In genomic region chr22:42581762-42582716, GRCh38 we compare ENCODE assay signal across 8 cellular contexts. TPM values are rescaled to one million over a fixed set of nuclear protein-coding genes. Genes with fewer than 3 reads are reported as not detected.
A peak's percentile ranks its signal among the peaks of the same experiment; 100 is the strongest.
DNase-seq lines count a peak whose midpoint lies in the region; ATAC-seq and TF ChIP-seq lines count a peak whose summit lies in the region.

No MANE protein-coding gene starts in this region.

- peak overlapping the region; percentile 91 to 93 (median 91) for H3K27ac Mint-ChIP-seq in IgD-negative memory B cell

- H3K4me3 ChIP-seq in gastroesophageal sphincter (peak overlapping the region; percentile 45 to 81), subcutaneous abdominal adipose tissue (ENCODE audit: low read depth in 1 of 5, low read length in 5 of 5) (peak overlapping the region; percentile 67 to 78 (median 68))

- no peaks in the 10 kb centered on the region for H3K9me3 Mint-ChIP-seq in IgD-negative memory B cell

- H3K4me1 ChIP-seq in gastroesophageal sphincter (peaks cover 0 to 14% (median 6%) of the 10 kb centered on the region in 3 donors), subcutaneous abdominal adipose tissue (ENCODE audit: control insufficient read depth in 5 of 5, insufficient read depth in 5 of 5, low read length in 5 of 5) (peaks cover 0 to 15% (median 11%) of the 10 kb centered on the region in 5 donors)

- peak overlapping the region in 3 of 4 donors; percentile 58 to 84 (median 70) for H3K27ac ChIP-seq in gastroesophageal sphincter
- no peak overlapping the region for H3K27ac ChIP-seq in subcutaneous abdominal adipose tissue (ENCODE audit: low read depth, low read length)

- H3K27me3 ChIP-seq in gastroesophageal sphincter (no peaks in the 10 kb centered on the region), subcutaneous abdominal adipose tissue (ENCODE audit: control insufficient read depth in 5 of 5, insufficient read depth in 4 of 5, low read length in 5 of 5) (no peaks in the 10 kb centered on the region)

- peak; percentile 91 for ATAC-seq in gastroesophageal sphincter

- WGBS in gastroesophageal sphincter (ENCODE audit: low coverage in 1 of 2), 2 donors = 6 to 35% methylated on average over 8 to 9 of the region's 64 CpGs

- no peak for TF ChIP-seq EP300 in gastroesophageal sphincter (IDR thresholded peaks at IDR 0.05)

- H3K27me3 Mint-ChIP-seq in IgD-negative memory B cell = no peaks in the 10 kb centered on the region

- peaks cover 0 to 74% of the 10 kb centered on the region in 2 donors for H3K36me3 ChIP-seq in gastroesophageal sphincter
- peaks cover 0 to 62% (median 51%) of the 10 kb centered on the region in 5 donors for H3K36me3 ChIP-seq in subcutaneous abdominal adipose tissue (ENCODE audit: control insufficient read depth in 5 of 5, insufficient read depth in 5 of 5, low read length in 5 of 5)

- DNase-seq in AG20443 (ENCODE audit: low spot score) (peak; percentile 95), non-pigmented ciliary epithelial cell (ENCODE audit: low read depth) (peak; percentile 14)
- DNase-seq in activated gamma-delta T cell treated with anti-CD3 and anti-CD28 coated beads, Interleukin-2, amount 50 U/mL, for 16 hours (ENCODE audit: low read depth) = peak; percentile 74

- peaks cover 3% of the 10 kb centered on the region for H3K36me3 Mint-ChIP-seq in IgD-negative memory B cell

- peak overlapping the region in 4 of 5 donors; percentile 56 to 79 (median 78) for H3K9ac ChIP-seq in subcutaneous abdominal adipose tissue (ENCODE audit: low read length in 5 of 5)

- H3K4me3 Mint-ChIP-seq in IgD-negative memory B cell = peak overlapping the region; percentile 92 to 99 (median 96)

- no peaks in the 10 kb centered on the region for H3K9me3 ChIP-seq in gastroesophageal sphincter
- no peaks in the 10 kb centered on the region for H3K9me3 ChIP-seq in subcutaneous abdominal adipose tissue (ENCODE audit: control insufficient read depth in 5 of 5, low read length in 5 of 5)

- peak in 1 of 4 experiments; percentile 27 for TF ChIP-seq CTCF in gastroesophageal sphincter (IDR thresholded peaks at IDR 0.05)

- peaks cover 9 to 13% (median 10%) of the 10 kb centered on the region in 3 donors for H3K4me1 Mint-ChIP-seq in IgD-negative memory B cell

- peak; percentile 69 for TF ChIP-seq POLR2A in GM19193 (IDR thresholded peaks at IDR 0.05; ENCODE audit: extremely low read depth, insufficient read depth, insufficient read length)
- peak; percentile 83 for TF ChIP-seq POLR2A in Raji (IDR thresholded peaks at IDR 0.05; ENCODE audit: insufficient read depth, low read depth, low read length)
- peak; percentile 23 to 38 for TF ChIP-seq POLR2A in gastroesophageal sphincter (IDR thresholded peaks at IDR 0.05)

RNA-seq across cellular contexts. Expression of gene SERHL2, which starts 28.3 kb away (rescaled TPM):
- polyA plus RNA-seq in IgD-negative memory B cell = 4.5 TPM
- 1 to 10 TPM in 3 of 4 donors, under 1 TPM in 1; 0.94 to 7.7 (median 4.6) TPM for total RNA-seq in gastroesophageal sphincter

RNA-seq across cellular contexts. Expression of gene POLDIP3, which starts 32.6 kb away (rescaled TPM):
- polyA plus RNA-seq in IgD-negative memory B cell = 78.2 TPM
- 10 to 100 TPM; 30.6 to 50.7 (median 37.2) TPM for total RNA-seq in gastroesophageal sphincter

RNA-seq across cellular contexts. Expression of gene ATP5MGL, which starts 58.4 kb away (rescaled TPM):
- 0.51 TPM for polyA plus RNA-seq in IgD-negative memory B cell
- total RNA-seq in gastroesophageal sphincter = 1 to 10 TPM in 1 of 4 donors, not detected in 3; 1.8 TPM

Comparison
In these comparisons a context has a peak if more than half of its experiments do, and no peak if none do; other contexts are left out.
1. DNase-seq: peak in every context shown above with its lines; median percentile 95 in AG20443; 74 in activated gamma-delta T cell treated with anti-CD3 and anti-CD28 coated beads, Interleukin-2, amount 50 U/mL, for 16 hours; 14 in non-pigmented ciliary epithelial cell.
2. POLR2A ChIP-seq: peak in every context shown above with its lines; median percentile 83 in Raji; 69 in GM19193; 30 in gastroesophageal sphincter.